ENCODE assay signal across 8 cellular contexts in genomic region chr7:42831051-42831952, GRCh38.
A peak's percentile ranks its signal among the peaks of the same experiment; 100 is the strongest.
DNase-seq lines count a peak whose midpoint lies in the region; ATAC-seq and TF ChIP-seq lines count a peak whose summit lies in the region.

No MANE protein-coding gene starts in this region.

- peak; percentile 58 for TF ChIP-seq CTCF in HEK293 (tag by site-specific recombination; IDR thresholded peaks at IDR 0.05)
- TF ChIP-seq CTCF in astrocyte of the cerebellum (IDR thresholded peaks at IDR 0.05; ENCODE audit: low read depth, low read length, missing control alignments), result peak; percentile 90

- no peaks in the 10 kb centered on the region for H3K36me3 ChIP-seq in HEK293 (ENCODE audit: control insufficient read depth in 2 of 2, insufficient read depth in 1 of 2, low read length in 2 of 2)

- POLR2A ChIA-PET in HEK293 (lab: Yijun Ruan, JAX), result interaction anchor here (1.5 kb wide), 1 partner anchor 593 kb away, joined by 3 read pairs; no protein-coding TSS in a partner anchor

- no peak for ATAC-seq in HG03139 (IDR thresholded peaks at IDR 0.05; ENCODE audit: unreplicated experiment)

- DNase-seq in A172 (ENCODE audit: low spot score), result peak; percentile 46
- peak; percentile 40 for DNase-seq in astrocyte of the cerebellum (ENCODE audit: low read depth)
- DNase-seq in iPS-NIHi7 (ENCODE audit: extremely low spot score), result peak; percentile 53
- DNase-seq in stromal cell of bone marrow (ENCODE audit: low read depth), result peak; percentile 39
- DNase-seq in stimulated activated naive CD4-positive, alpha-beta T cell (lab: John Stamatoyannopoulos, UW), result no peak
- no peak for DNase-seq in T-helper 9 cell

- H3K4me3 ChIP-seq in HEK293 (ENCODE audit: low read depth, low read length) (no peak overlapping the region), astrocyte of the cerebellum (ENCODE audit: low read depth, low read length) (no peak overlapping the region)

- in situ Hi-C loops in astrocyte of the cerebellum (cut with HindIII; ENCODE audit: low sequenced_read_pairs), result loop anchor here (25.0 kb wide), 1 partner anchor 844 kb away; no protein-coding TSS in a partner anchor

- H3K9me3 ChIP-seq in HEK293 (ENCODE audit: control insufficient read depth, insufficient read depth, low read depth, low read length), result no peaks in the 10 kb centered on the region

- CTCF ChIA-PET in HEK293 (lab: Yijun Ruan, JAX), result interaction anchor here (0.5 to 6.0 kb wide), 16 partner anchors 9 to 903 kb away, joined by 3 to 19 read pairs (median 3); no protein-coding TSS in a partner anchor

- H3K27ac ChIP-seq in HEK293 (ENCODE audit: extremely low read depth, low read depth, low read length), result no peak overlapping the region

- no peaks in the 10 kb centered on the region; the same call in 1 of the 2 replicates for H3K4me1 ChIP-seq in HEK293 (ENCODE audit: control insufficient read depth, insufficient read depth, low read length)

TF ChIP-seq in HEK293, 187 proteins besides CTCF, POLR2A, EP300 and RAD21:
- 0 out of 2 replicates have a peak, but pooled peaks have one; percentile 29 for TF ChIP-seq ZNF18 (tag by site-specific recombination; IDR thresholded peaks at IDR 0.05)
- no peak; the same call in 1 of the 2 replicates for TF ChIP-seq SCRT1 (tag by site-specific recombination; IDR thresholded peaks at IDR 0.05; ENCODE audit: borderline replicate concordance)
- no peak for TF ChIP-seq ZNF830 (tag by site-specific recombination; IDR thresholded peaks at IDR 0.05; ENCODE audit: low read depth)
- TF ChIP-seq PRDM1 (tag by site-specific recombination; IDR thresholded peaks at IDR 0.05), result 0 out of 2 replicates have a peak, but pooled peaks have one; percentile 20
- peak; percentile 90 for TF ChIP-seq ZBTB20 (tag by site-specific recombination; IDR thresholded peaks at IDR 0.05)
- 0 out of 2 replicates have a peak, but pooled peaks have one; percentile 10 for TF ChIP-seq ZNF2 (tag by site-specific recombination; IDR thresholded peaks at IDR 0.05)
- peak; percentile 85 for TF ChIP-seq ZNF654 (tag by site-specific recombination; IDR thresholded peaks at IDR 0.05; ENCODE audit: low read depth)
- TF ChIP-seq GLIS1 (tag by site-specific recombination; IDR thresholded peaks at IDR 0.05), result peak; percentile 90

Comparison
In these comparisons a context has a peak if more than half of its experiments do, and no peak if none do; other contexts are left out.
1. DNase-seq: peak in A172 (single experiment), astrocyte of the cerebellum (single experiment), iPS-NIHi7 (single experiment) and stromal cell of bone marrow (single experiment); none in stimulated activated naive CD4-positive, alpha-beta T cell (0 of 6) and T-helper 9 cell (single experiment).